In genomic region chr10:16916496-16916895, GRCh38 we compare ENCODE assay signal across 2 cellular contexts.
A peak's percentile ranks its signal among the peaks of the same experiment; 100 is the strongest.
TF ChIP-seq lines count a peak whose summit lies in the region.

No MANE protein-coding gene starts in this region.

TF ChIP-seq in GM23338, 12 proteins besides CTCF, POLR2A, EP300 and RAD21:
- TF ChIP-seq ZNF114 (CRISPR knock-in tag; IDR thresholded peaks at IDR 0.05): no peak
- TF ChIP-seq ETS1 (IDR thresholded peaks at IDR 0.05): no peak
- no peak for TF ChIP-seq POLR2AphosphoS5 (IDR thresholded peaks at IDR 0.05; ENCODE audit: low read depth)
- TF ChIP-seq JUNB (IDR thresholded peaks at IDR 0.05; ENCODE audit: unreplicated experiment): no peak
- TF ChIP-seq STAT1 (IDR thresholded peaks at IDR 0.05; ENCODE audit: unreplicated experiment): no peak
- no peak for TF ChIP-seq REST (IDR thresholded peaks at IDR 0.05; ENCODE audit: unreplicated experiment)
- TF ChIP-seq CREB1 (CRISPR knock-in tag; IDR thresholded peaks at IDR 0.05; ENCODE audit: low read depth): no peak
- no peak for TF ChIP-seq EZH2phosphoT487 (IDR thresholded peaks at IDR 0.05; ENCODE audit: unreplicated experiment)
- no peak for TF ChIP-seq EZH2 (IDR thresholded peaks at IDR 0.05; ENCODE audit: low read depth, unreplicated experiment)
- no peak for TF ChIP-seq ZNF462 (CRISPR knock-in tag; IDR thresholded peaks at IDR 0.05)
- no peak for TF ChIP-seq ZNF331 (CRISPR knock-in tag; IDR thresholded peaks at IDR 0.05; ENCODE audit: low read depth)
- TF ChIP-seq NANOG (IDR thresholded peaks at IDR 0.05; ENCODE audit: borderline replicate concordance): no peak

TF ChIP-seq in H1, 55 proteins besides CTCF, POLR2A, EP300 and RAD21:
- no peak for TF ChIP-seq RFX5 (IDR thresholded peaks at IDR 0.05; ENCODE audit: borderline replicate concordance, low read depth, low read length)
- TF ChIP-seq SP4 (IDR thresholded peaks at IDR 0.05; ENCODE audit: low read length): no peak
- no peak for TF ChIP-seq KDM5A (IDR thresholded peaks at IDR 0.05; ENCODE audit: low read length)
- TF ChIP-seq TEAD4 (IDR thresholded peaks at IDR 0.05; ENCODE audit: low read depth, low read length): peak; percentile 38; the same call in 1 of the 2 replicates
